ENCODE assay signal across 23 cellular contexts in the genomic region with DNA sequence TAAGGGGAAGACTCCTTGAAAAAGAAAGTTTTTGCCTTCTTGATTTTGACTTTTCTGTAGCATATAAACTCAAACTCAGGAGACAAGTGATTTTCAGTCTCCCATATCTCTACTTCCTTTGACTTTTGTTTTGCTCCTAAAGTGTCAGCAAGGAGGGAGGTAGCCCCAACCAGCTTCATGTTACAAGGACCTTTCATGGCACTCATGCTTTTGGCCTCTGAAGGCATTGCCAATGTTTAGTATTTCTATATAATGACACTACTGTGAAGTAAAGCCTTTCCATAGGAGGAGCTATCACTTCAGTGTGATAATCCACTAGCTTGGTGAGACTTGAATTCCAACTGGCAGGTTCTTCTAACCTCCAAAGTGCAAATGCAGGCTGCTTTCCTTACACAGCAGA. TPM values are rescaled to one million over a fixed set of nuclear protein-coding genes. Genes with fewer than 3 reads are reported as not detected.
A peak's percentile ranks its signal among the peaks of the same experiment; 100 is the strongest.
DNase-seq lines count a peak whose midpoint lies in the region; ATAC-seq and TF ChIP-seq lines count a peak whose summit lies in the region.
"Had no signal": no experiment of that assay in that cellular context is flagged by ENCODE, and none has a peak within 500 bp of the region (broad histone marks: within the 10 kb centered on the region; RNA-seq: fewer than 3 reads in every experiment).

No MANE protein-coding gene starts in this region.

- TF ChIP-seq CTCF in right atrium auricular region (IDR thresholded peaks at IDR 0.05) (no peak), fibroblast of lung (conservative IDR thresholded peaks at IDR 0.05 in 1 of 2, IDR thresholded peaks at IDR 0.05 in 1 of 2; ENCODE audit: low read depth in 1 of 2, low read length in 2 of 2) (no peak), RWPE1 (conservative IDR thresholded peaks at IDR 0.05; ENCODE audit: low read depth) (no peak)

- DNase-seq in right atrium auricular region (ENCODE audit: low spot score) (no peak), Right ventricle myocardium inferior (ENCODE audit: missing footprints) (no peak), fibroblast of lung (ENCODE audit: low read depth in 2 of 2) (no peak), pons (ENCODE audit: low spot score) (peak; percentile 65), RWPE1 (ENCODE audit: low spot score) (no peak)
- DNase-seq in central memory CD4-positive, alpha-beta T cell = no peak
- DNase-seq: activated CD4-positive, alpha-beta T cell treated with anti-CD3 and anti-CD28 coated beads for 1 hour; activated effector memory CD4-positive, alpha-beta T cell treated with Interleukin-2 at 50 U/mL for 16 hours; activated naive CD8-positive, alpha-beta T cell treated with anti-CD3 and anti-CD28 coated beads for 36 hours; C1 segment of cervical spinal cord; Caco-2; H7; NCI-H1694; NCI-H2227 treated with DMSO at 0.1 percent for 48 hours; NCI-H526 treated with DMSO at 0.1 percent for 48 hours; Peyer's patch; retina; spleen; T-helper 17 cell; upper lobe of left lung had no signal

- CTCF ChIA-PET in RWPE1 (lab: Yijun Ruan, JAX) = interaction anchor here (0.7 kb wide), 1 partner anchor 10 kb away, joined by 6 read pairs; no protein-coding TSS in a partner anchor

- no peaks in the 10 kb centered on the region for H3K9me3 ChIP-seq in right atrium auricular region
- no peaks in the 10 kb centered on the region for H3K9me3 ChIP-seq in fibroblast of lung (ENCODE audit: control insufficient read depth, insufficient read depth, low read depth, low read length)
- H3K9me3 ChIP-seq: ascending aorta, Caco-2, Peyer's patch, SJSA1, spleen, upper lobe of left lung had no signal

- H3K27ac ChIP-seq in right atrium auricular region = peak overlapping the region; percentile 7 to 52
- H3K27ac ChIP-seq in fibroblast of lung (ENCODE audit: insufficient read depth, low read length) = no peak overlapping the region
- H3K27ac ChIP-seq in RWPE1 = no peak overlapping the region
- H3K27ac ChIP-seq: ascending aorta, Peyer's patch, SJSA1, spleen, upper lobe of left lung had no signal

- intact Hi-C loops in Right ventricle myocardium inferior (cut with DNase I) = no loop called here

- H3K4me2 ChIP-seq in fibroblast of lung (ENCODE audit: extremely low read depth, insufficient read depth, low read length) = peak overlapping the region; percentile 15

- POLR2A ChIA-PET in RWPE1 (lab: Yijun Ruan, JAX; ENCODE audit: low non-redundant PET) = no interaction called here

- H3K4me3 ChIP-seq in right atrium auricular region = no peak overlapping the region
- H3K4me3 ChIP-seq in fibroblast of lung (replicated peaks in 1 of 4; ENCODE audit: control extremely low read depth in 1 of 4, insufficient read depth in 1 of 4, low read depth in 3 of 4, low read length in 4 of 4) = no peak overlapping the region
- H3K4me3 ChIP-seq: ascending aorta, Peyer's patch, SJSA1, spleen, upper lobe of left lung had no signal

- no peaks in the 10 kb centered on the region for H3K36me3 ChIP-seq in right atrium auricular region
- no peaks in the 10 kb centered on the region for H3K36me3 ChIP-seq in fibroblast of lung (ENCODE audit: control insufficient read depth, insufficient read depth, low read length)
- H3K36me3 ChIP-seq: ascending aorta, Peyer's patch, SJSA1, spleen, upper lobe of left lung had no signal

- no peak for ATAC-seq in Right ventricle myocardium inferior
- no peak for ATAC-seq in HG03460 (IDR thresholded peaks at IDR 0.05; ENCODE audit: unreplicated experiment)
- ATAC-seq: T-helper 17 cell had no signal

- peaks cover 0 to 29% of the 10 kb centered on the region in 2 donors for H3K4me1 ChIP-seq in right atrium auricular region
- peaks cover 11% of the 10 kb centered on the region for H3K4me1 ChIP-seq in fibroblast of lung (ENCODE audit: control insufficient read depth, extremely low read depth, insufficient read depth, low read length)
- H3K4me1 ChIP-seq: ascending aorta, Peyer's patch had no signal

- H3K9ac ChIP-seq in fibroblast of lung (ENCODE audit: insufficient read depth, low read length) = no peak overlapping the region

- H3K79me2 ChIP-seq in fibroblast of lung (ENCODE audit: control insufficient read depth, insufficient read depth, low read length) = no peaks in the 10 kb centered on the region

- H2AFZ ChIP-seq in fibroblast of lung (ENCODE audit: low read length) = no peak overlapping the region

- H4K20me1 ChIP-seq in fibroblast of lung (ENCODE audit: control insufficient read depth, extremely low read depth, insufficient read depth, low read length) = no peaks in the 10 kb centered on the region

- H3K27me3 ChIP-seq in right atrium auricular region (no peaks in the 10 kb centered on the region), fibroblast of lung (ENCODE audit: control insufficient read depth, insufficient read depth, low read length) (no peaks in the 10 kb centered on the region)
- H3K27me3 ChIP-seq: ascending aorta, Peyer's patch, SJSA1, spleen, upper lobe of left lung had no signal

RNA-seq across cellular contexts. Expression of a gene that starts 14.4 kb away (rescaled TPM):
- 1 to 10 TPM; 4.2 to 4.9 TPM for total RNA-seq in right atrium auricular region
- 3.6 TPM for total RNA-seq in Right ventricle myocardium inferior
- total RNA-seq in fibroblast of lung = 2.3 and 6.8 TPM in 2 replicates
- 4.3 and 5.7 TPM in 2 replicates for polyA plus RNA-seq in fibroblast of lung
- 3.7 and 4.4 TPM in 2 replicates for polyA plus RNA-seq in fibroblast of lung (2012)
- polyA minus RNA-seq in fibroblast of lung (ENCODE audit: low replicate concordance) = 4.6 and 10.3 TPM in 2 replicates

RNA-seq across cellular contexts. Expression of a gene that starts 28.4 kb away (rescaled TPM):
- 10 to 100 TPM; 18.2 to 42.8 TPM for total RNA-seq in right atrium auricular region
- total RNA-seq in Right ventricle myocardium inferior = 26.4 TPM
- total RNA-seq in fibroblast of lung = 31.6 and 53.7 TPM in 2 replicates
- 54.4 and 74.2 TPM in 2 replicates for polyA plus RNA-seq in fibroblast of lung
- polyA plus RNA-seq in fibroblast of lung (2012) = 40.5 and 47.1 TPM in 2 replicates
- 32.9 and 49.0 TPM in 2 replicates for polyA minus RNA-seq in fibroblast of lung (ENCODE audit: low replicate concordance)

Comparison
In these comparisons a context has a peak if more than half of its experiments do, and no peak if none do; other contexts are left out.
1. H3K27ac ChIP-seq: peak in right atrium auricular region (2 of 2); none in fibroblast of lung (single experiment) and RWPE1 (single experiment).